ENCODE assay signal across 19 cellular contexts in the genomic region with DNA sequence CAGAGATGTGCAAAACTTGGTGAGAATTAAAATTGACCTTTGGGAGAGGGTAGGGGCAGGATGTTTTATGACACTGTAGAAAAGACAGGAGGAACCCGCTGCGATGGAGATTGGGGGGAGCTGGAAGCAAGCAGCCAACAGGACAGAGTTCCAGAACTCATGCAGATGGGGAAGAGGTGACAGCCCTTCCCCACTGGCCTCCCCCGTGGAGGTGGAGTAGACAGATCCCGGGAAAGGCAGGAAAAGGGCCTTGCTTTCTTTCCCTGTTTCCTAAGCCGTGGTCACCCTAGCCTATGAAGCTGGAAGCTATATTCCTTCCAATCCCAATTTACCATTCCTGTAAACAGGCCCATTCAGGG. TPM values are rescaled to one million over a fixed set of nuclear protein-coding genes. Genes with fewer than 3 reads are reported as not detected.
A peak's percentile ranks its signal among the peaks of the same experiment; 100 is the strongest.
DNase-seq lines count a peak whose midpoint lies in the region; ATAC-seq and TF ChIP-seq lines count a peak whose summit lies in the region.
"Had no signal": no experiment of that assay in that cellular context is flagged by ENCODE, and none has a peak within 500 bp of the region (broad histone marks: within the 10 kb centered on the region; RNA-seq: fewer than 3 reads in every experiment).

No MANE protein-coding gene starts in this region.

- peaks cover 0 to 79% (median 48%) of the 10 kb centered on the region in 9 donors for H3K36me3 ChIP-seq in heart right ventricle

- peaks cover 2 to 51% (median 27%) of the 10 kb centered on the region in 9 donors for H3K4me1 ChIP-seq in heart right ventricle
- H3K4me1 ChIP-seq in right cardiac atrium (ENCODE audit: control insufficient read depth, insufficient read depth, low read length), result peaks cover 3% of the 10 kb centered on the region

- no peak for TF ChIP-seq CTCF in heart right ventricle (IDR thresholded peaks at IDR 0.05)
- TF ChIP-seq CTCF in VCaP (conservative IDR thresholded peaks at IDR 0.05), result no peak

- intact Hi-C loops in Right ventricle myocardium inferior (cut with DNase I) (no loop called here), heart right ventricle (cut with DNase I) (loop anchor here in 1 of 10 donors (10.0 kb wide), 1 partner anchor 133 kb away; no protein-coding TSS in a partner anchor), right cardiac atrium (cut with DNase I) (loop anchor here in 1 of 4 donors (10.0 kb wide), 1 partner anchor 107 kb away; no protein-coding TSS in a partner anchor)

- no peak for ATAC-seq in Right ventricle myocardium inferior
- ATAC-seq in heart right ventricle, result no peak
- ATAC-seq in right cardiac atrium, result no peak
- ATAC-seq: gastroesophageal sphincter had no signal

- H3K27ac ChIP-seq in heart right ventricle, result peak overlapping the region in 2 of 10 donors; percentile 33 to 40
- peak overlapping the region; percentile 5; the same call in 1 of the 2 replicates for H3K27ac ChIP-seq in VCaP
- H3K27ac ChIP-seq in right cardiac atrium (ENCODE audit: low read length), result peak overlapping the region; percentile 14
- peak overlapping the region; percentile 17 for H3K27ac ChIP-seq in substantia nigra (ENCODE audit: low read depth, low read length, poor library complexity, severe bottlenecking)
- H3K27ac ChIP-seq: brain microvascular endothelial cell, coronary artery, gastroesophageal sphincter had no signal

- H3K4me3 ChIP-seq in heart right ventricle (no peak overlapping the region), right cardiac atrium (ENCODE audit: low read length) (no peak overlapping the region)
- H3K4me3 ChIP-seq: coronary artery, gastroesophageal sphincter had no signal

- H3K9me3 ChIP-seq in heart right ventricle (no peaks in the 10 kb centered on the region), right cardiac atrium (ENCODE audit: control insufficient read depth, low read length) (no peaks in the 10 kb centered on the region)
- H3K9me3 ChIP-seq: gastroesophageal sphincter had no signal

- no peaks in the 10 kb centered on the region for H3K27me3 ChIP-seq in heart right ventricle
- H3K27me3 ChIP-seq in right cardiac atrium (ENCODE audit: control insufficient read depth, insufficient read depth), result no peaks in the 10 kb centered on the region
- H3K27me3 ChIP-seq: brain microvascular endothelial cell, gastroesophageal sphincter had no signal

- WGBS in heart right ventricle, 2 donors, result 45 to 50% methylated on average over 5 of the region's 5 CpGs
- WGBS in right cardiac atrium, result 46% methylated on average over 5 of the region's 5 CpGs

- peak; percentile 20 for DNase-seq in Right ventricle myocardium inferior (ENCODE audit: missing footprints)
- no peak for DNase-seq in heart right ventricle
- peak in 1 of 3 donors; percentile 7 for DNase-seq in right cardiac atrium
- DNase-seq in substantia nigra (lab: John Stamatoyannopoulos, UW), result no peak
- DNase-seq in NOMO-1 (lab: John Stamatoyannopoulos, UW; ENCODE audit: unreplicated experiment in 2 of 2), result no peak
- DNase-seq in Kasumi-1 (lab: John Stamatoyannopoulos, UW), result no peak
- DNase-seq in activated effector memory CD4-positive, alpha-beta T cell treated with anti-CD3 and anti-CD28 coated beads, Interleukin-2, amount 50 U/mL, for 16 hours, result no peak
- DNase-seq: brain microvascular endothelial cell, DMS53, GDM1, GOT3, NCI-H1092 treated with DMSO at 0.1 percent for 48 hours, NCI-H1930, NCI-H226, NCI-H748 treated with DMSO at 0.1 percent for 48 hours, RPMI8226 had no signal

RNA-seq across cellular contexts. Expression of gene ANO7, which starts 39.1 kb away (rescaled TPM):
- 0.81 TPM for total RNA-seq in Right ventricle myocardium inferior
- 1 to 10 TPM in 8 of 10 donors, under 1 TPM in 2; 0.92 to 3.0 (median 2.0) TPM for total RNA-seq in heart right ventricle
- polyA plus RNA-seq in heart right ventricle, result under 1 TPM; 0.61 to 0.73 TPM
- 1 to 10 TPM in 3 of 4 donors, under 1 TPM in 1; 0.89 to 2.1 (median 1.2) TPM for total RNA-seq in right cardiac atrium
- 1.1 TPM for polyA plus RNA-seq in right cardiac atrium
